1 cellular context compared by ENCODE assay signal in genomic region chr17:65064452-65065019, GRCh38.
TF ChIP-seq lines count a peak whose summit lies in the region.

No MANE protein-coding gene starts in this region.

TF ChIP-seq in K562, 482 proteins besides CTCF, POLR2A, EP300 and RAD21 (continued from another document and continues in another):
- no peak for TF ChIP-seq DACH1 (IDR thresholded peaks at IDR 0.05; ENCODE audit: partially characterized antibody)
- no peak for TF ChIP-seq RBM39 (optimal IDR thresholded peaks at IDR 0.05; ENCODE audit: low read depth, low read length)
- TF ChIP-seq YY1 (IDR thresholded peaks at IDR 0.05; ENCODE audit: borderline replicate concordance in 1 of 3, control insufficient read depth in 1 of 3, extremely low read depth in 1 of 3, insufficient read depth in 3 of 3, insufficient read length in 1 of 3, insufficient replicate concordance in 2 of 3, low read depth in 1 of 3, low read length in 2 of 3) = no peak
- no peak for TF ChIP-seq THRAP3 (IDR thresholded peaks at IDR 0.05; ENCODE audit: borderline replicate concordance)
- TF ChIP-seq, protein P1, sequence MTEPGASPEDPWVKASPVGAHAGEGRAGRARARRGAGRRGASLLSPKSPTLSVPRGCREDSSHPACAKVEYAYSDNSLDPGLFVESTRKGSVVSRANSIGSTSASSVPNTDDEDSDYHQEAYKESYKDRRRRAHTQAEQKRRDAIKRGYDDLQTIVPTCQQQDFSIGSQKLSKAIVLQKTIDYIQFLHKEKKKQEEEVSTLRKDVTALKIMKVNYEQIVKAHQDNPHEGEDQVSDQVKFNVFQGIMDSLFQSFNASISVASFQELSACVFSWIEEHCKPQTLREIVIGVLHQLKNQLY (CRISPR knock-in tag; conservative IDR thresholded peaks at IDR 0.05) = no peak
- TF ChIP-seq, protein P2, sequence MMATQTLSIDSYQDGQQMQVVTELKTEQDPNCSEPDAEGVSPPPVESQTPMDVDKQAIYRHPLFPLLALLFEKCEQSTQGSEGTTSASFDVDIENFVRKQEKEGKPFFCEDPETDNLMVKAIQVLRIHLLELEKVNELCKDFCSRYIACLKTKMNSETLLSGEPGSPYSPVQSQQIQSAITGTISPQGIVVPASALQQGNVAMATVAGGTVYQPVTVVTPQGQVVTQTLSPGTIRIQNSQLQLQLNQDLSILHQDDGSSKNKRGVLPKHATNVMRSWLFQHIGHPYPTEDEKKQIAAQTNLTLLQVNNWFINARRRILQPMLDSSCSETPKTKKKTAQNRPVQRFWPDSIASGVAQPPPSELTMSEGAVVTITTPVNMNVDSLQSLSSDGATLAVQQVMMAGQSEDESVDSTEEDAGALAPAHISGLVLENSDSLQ (IDR thresholded peaks at IDR 0.05) = no peak
- TF ChIP-seq, protein P3, sequence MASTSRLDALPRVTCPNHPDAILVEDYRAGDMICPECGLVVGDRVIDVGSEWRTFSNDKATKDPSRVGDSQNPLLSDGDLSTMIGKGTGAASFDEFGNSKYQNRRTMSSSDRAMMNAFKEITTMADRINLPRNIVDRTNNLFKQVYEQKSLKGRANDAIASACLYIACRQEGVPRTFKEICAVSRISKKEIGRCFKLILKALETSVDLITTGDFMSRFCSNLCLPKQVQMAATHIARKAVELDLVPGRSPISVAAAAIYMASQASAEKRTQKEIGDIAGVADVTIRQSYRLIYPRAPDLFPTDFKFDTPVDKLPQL (IDR thresholded peaks at IDR 0.05; ENCODE audit: extremely low read depth, insufficient read length) = no peak
- TF ChIP-seq ZFP36 (IDR thresholded peaks at IDR 0.05; ENCODE audit: low read depth, low read length, partially characterized antibody) = no peak
- TF ChIP-seq CHD1 (IDR thresholded peaks at IDR 0.05; ENCODE audit: low read length) = no peak
- no peak for TF ChIP-seq STAT5A (IDR thresholded peaks at IDR 0.05; ENCODE audit: borderline replicate concordance, low read length)
- no peak for TF ChIP-seq GABPB2 (CRISPR knock-in tag; conservative IDR thresholded peaks at IDR 0.05)
- TF ChIP-seq EZH2 (IDR thresholded peaks at IDR 0.05; ENCODE audit: borderline replicate concordance, low read depth, low read length) = no peak
- TF ChIP-seq RBBP5 (IDR thresholded peaks at IDR 0.05; ENCODE audit: borderline replicate concordance, insufficient read depth, low read length, poor library complexity, severe bottlenecking) = no peak
- peak; percentile 87 for TF ChIP-seq MAFF (IDR thresholded peaks at IDR 0.05; ENCODE audit: low read length)
- TF ChIP-seq GATAD2B (IDR thresholded peaks at IDR 0.05; ENCODE audit: borderline replicate concordance) = no peak
- peak; percentile 27; the same call in 1 of the 2 replicates for TF ChIP-seq SOX6 (IDR thresholded peaks at IDR 0.05)
- TF ChIP-seq, protein P4, sequence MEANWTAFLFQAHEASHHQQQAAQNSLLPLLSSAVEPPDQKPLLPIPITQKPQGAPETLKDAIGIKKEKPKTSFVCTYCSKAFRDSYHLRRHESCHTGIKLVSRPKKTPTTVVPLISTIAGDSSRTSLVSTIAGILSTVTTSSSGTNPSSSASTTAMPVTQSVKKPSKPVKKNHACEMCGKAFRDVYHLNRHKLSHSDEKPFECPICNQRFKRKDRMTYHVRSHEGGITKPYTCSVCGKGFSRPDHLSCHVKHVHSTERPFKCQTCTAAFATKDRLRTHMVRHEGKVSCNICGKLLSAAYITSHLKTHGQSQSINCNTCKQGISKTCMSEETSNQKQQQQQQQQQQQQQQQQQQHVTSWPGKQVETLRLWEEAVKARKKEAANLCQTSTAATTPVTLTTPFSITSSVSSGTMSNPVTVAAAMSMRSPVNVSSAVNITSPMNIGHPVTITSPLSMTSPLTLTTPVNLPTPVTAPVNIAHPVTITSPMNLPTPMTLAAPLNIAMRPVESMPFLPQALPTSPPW (CRISPR knock-in tag; IDR thresholded peaks at IDR 0.05) = no peak
- TF ChIP-seq, protein P5, sequence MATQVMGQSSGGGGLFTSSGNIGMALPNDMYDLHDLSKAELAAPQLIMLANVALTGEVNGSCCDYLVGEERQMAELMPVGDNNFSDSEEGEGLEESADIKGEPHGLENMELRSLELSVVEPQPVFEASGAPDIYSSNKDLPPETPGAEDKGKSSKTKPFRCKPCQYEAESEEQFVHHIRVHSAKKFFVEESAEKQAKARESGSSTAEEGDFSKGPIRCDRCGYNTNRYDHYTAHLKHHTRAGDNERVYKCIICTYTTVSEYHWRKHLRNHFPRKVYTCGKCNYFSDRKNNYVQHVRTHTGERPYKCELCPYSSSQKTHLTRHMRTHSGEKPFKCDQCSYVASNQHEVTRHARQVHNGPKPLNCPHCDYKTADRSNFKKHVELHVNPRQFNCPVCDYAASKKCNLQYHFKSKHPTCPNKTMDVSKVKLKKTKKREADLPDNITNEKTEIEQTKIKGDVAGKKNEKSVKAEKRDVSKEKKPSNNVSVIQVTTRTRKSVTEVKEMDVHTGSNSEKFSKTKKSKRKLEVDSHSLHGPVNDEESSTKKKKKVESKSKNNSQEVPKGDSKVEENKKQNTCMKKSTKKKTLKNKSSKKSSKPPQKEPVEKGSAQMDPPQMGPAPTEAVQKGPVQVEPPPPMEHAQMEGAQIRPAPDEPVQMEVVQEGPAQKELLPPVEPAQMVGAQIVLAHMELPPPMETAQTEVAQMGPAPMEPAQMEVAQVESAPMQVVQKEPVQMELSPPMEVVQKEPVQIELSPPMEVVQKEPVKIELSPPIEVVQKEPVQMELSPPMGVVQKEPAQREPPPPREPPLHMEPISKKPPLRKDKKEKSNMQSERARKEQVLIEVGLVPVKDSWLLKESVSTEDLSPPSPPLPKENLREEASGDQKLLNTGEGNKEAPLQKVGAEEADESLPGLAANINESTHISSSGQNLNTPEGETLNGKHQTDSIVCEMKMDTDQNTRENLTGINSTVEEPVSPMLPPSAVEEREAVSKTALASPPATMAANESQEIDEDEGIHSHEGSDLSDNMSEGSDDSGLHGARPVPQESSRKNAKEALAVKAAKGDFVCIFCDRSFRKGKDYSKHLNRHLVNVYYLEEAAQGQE (CRISPR knock-in tag; IDR thresholded peaks at IDR 0.05; ENCODE audit: low read depth) = no peak
- TF ChIP-seq TAF1 (IDR thresholded peaks at IDR 0.05; ENCODE audit: control insufficient read depth, extremely low read depth, insufficient read depth, low read length, severe bottlenecking) = no peak
- no peak for TF ChIP-seq ILF3 (IDR thresholded peaks at IDR 0.05; ENCODE audit: borderline replicate concordance)
- TF ChIP-seq, protein P6, sequence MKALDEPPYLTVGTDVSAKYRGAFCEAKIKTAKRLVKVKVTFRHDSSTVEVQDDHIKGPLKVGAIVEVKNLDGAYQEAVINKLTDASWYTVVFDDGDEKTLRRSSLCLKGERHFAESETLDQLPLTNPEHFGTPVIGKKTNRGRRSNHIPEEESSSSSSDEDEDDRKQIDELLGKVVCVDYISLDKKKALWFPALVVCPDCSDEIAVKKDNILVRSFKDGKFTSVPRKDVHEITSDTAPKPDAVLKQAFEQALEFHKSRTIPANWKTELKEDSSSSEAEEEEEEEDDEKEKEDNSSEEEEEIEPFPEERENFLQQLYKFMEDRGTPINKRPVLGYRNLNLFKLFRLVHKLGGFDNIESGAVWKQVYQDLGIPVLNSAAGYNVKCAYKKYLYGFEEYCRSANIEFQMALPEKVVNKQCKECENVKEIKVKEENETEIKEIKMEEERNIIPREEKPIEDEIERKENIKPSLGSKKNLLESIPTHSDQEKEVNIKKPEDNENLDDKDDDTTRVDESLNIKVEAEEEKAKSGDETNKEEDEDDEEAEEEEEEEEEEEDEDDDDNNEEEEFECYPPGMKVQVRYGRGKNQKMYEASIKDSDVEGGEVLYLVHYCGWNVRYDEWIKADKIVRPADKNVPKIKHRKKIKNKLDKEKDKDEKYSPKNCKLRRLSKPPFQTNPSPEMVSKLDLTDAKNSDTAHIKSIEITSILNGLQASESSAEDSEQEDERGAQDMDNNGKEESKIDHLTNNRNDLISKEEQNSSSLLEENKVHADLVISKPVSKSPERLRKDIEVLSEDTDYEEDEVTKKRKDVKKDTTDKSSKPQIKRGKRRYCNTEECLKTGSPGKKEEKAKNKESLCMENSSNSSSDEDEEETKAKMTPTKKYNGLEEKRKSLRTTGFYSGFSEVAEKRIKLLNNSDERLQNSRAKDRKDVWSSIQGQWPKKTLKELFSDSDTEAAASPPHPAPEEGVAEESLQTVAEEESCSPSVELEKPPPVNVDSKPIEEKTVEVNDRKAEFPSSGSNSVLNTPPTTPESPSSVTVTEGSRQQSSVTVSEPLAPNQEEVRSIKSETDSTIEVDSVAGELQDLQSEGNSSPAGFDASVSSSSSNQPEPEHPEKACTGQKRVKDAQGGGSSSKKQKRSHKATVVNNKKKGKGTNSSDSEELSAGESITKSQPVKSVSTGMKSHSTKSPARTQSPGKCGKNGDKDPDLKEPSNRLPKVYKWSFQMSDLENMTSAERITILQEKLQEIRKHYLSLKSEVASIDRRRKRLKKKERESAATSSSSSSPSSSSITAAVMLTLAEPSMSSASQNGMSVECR (CRISPR knock-in tag; IDR thresholded peaks at IDR 0.05) = no peak
- TF ChIP-seq, protein P7, sequence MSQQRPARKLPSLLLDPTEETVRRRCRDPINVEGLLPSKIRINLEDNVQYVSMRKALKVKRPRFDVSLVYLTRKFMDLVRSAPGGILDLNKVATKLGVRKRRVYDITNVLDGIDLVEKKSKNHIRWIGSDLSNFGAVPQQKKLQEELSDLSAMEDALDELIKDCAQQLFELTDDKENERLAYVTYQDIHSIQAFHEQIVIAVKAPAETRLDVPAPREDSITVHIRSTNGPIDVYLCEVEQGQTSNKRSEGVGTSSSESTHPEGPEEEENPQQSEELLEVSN (IDR thresholded peaks at IDR 0.05; ENCODE audit: borderline replicate concordance in 1 of 2, extremely low read depth in 1 of 2, insufficient read depth in 1 of 2, insufficient read length in 1 of 2, low read depth in 1 of 2, low read length in 1 of 2, poor library complexity in 1 of 2, severe bottlenecking in 1 of 2) = no peak
- TF ChIP-seq SRSF1 (IDR thresholded peaks at IDR 0.05; ENCODE audit: low read depth, low read length) = no peak
- no peak for TF ChIP-seq ATF4 (CRISPR knock-in tag; IDR thresholded peaks at IDR 0.05)
- TF ChIP-seq, protein P8, sequence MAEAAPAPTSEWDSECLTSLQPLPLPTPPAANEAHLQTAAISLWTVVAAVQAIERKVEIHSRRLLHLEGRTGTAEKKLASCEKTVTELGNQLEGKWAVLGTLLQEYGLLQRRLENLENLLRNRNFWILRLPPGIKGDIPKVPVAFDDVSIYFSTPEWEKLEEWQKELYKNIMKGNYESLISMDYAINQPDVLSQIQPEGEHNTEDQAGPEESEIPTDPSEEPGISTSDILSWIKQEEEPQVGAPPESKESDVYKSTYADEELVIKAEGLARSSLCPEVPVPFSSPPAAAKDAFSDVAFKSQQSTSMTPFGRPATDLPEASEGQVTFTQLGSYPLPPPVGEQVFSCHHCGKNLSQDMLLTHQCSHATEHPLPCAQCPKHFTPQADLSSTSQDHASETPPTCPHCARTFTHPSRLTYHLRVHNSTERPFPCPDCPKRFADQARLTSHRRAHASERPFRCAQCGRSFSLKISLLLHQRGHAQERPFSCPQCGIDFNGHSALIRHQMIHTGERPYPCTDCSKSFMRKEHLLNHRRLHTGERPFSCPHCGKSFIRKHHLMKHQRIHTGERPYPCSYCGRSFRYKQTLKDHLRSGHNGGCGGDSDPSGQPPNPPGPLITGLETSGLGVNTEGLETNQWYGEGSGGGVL (CRISPR knock-in tag; IDR thresholded peaks at IDR 0.05) = no peak
- TF ChIP-seq CC2D1A (IDR thresholded peaks at IDR 0.05) = no peak
- no peak for TF ChIP-seq HCFC1 (IDR thresholded peaks at IDR 0.05; ENCODE audit: low read depth, low read length)
- TF ChIP-seq ZNF41 (CRISPR knock-in tag; conservative IDR thresholded peaks at IDR 0.05) = no peak
- no peak for TF ChIP-seq SUPT5H (IDR thresholded peaks at IDR 0.05)
- TF ChIP-seq, protein P9, sequence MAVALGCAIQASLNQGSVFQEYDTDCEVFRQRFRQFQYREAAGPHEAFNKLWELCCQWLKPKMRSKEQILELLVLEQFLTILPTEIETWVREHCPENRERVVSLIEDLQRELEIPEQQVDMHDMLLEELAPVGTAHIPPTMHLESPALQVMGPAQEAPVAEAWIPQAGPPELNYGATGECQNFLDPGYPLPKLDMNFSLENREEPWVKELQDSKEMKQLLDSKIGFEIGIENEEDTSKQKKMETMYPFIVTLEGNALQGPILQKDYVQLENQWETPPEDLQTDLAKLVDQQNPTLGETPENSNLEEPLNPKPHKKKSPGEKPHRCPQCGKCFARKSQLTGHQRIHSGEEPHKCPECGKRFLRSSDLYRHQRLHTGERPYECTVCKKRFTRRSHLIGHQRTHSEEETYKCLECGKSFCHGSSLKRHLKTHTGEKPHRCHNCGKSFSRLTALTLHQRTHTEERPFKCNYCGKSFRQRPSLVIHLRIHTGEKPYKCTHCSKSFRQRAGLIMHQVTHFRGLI (CRISPR knock-in tag; IDR thresholded peaks at IDR 0.05) = no peak
- no peak for TF ChIP-seq MTA1 (IDR thresholded peaks at IDR 0.05; ENCODE audit: borderline replicate concordance)
- TF ChIP-seq ZNF766 (CRISPR knock-in tag; conservative IDR thresholded peaks at IDR 0.05) = no peak
- no peak for TF ChIP-seq ZNF75A (CRISPR knock-in tag; IDR thresholded peaks at IDR 0.05)
- peak; percentile 47 for TF ChIP-seq ATF7 (IDR thresholded peaks at IDR 0.05)
